In the genomic region with DNA sequence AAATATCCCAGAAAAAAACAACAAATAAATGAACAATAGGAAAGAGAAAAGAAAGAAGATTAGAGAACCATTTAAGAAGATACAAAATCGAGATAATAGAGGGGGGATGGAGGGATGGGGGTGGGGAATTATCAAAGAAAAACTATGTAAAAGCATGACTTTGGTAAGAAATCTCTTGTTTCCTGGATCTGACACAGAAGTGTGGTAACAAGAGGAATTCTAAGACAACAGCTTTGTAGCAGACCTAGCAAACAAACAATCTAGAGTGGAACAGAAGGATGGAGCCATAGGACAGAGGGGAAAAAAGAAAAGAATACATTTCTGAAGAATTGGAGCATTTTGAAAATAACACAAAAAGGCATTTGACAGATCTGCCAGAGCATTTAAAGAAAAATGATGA, we compare ENCODE assay signal across 21 cellular contexts.
"Had no signal": no experiment of that assay in that cellular context is flagged by ENCODE, and none has a peak within 500 bp of the region (broad histone marks: within the 10 kb centered on the region; RNA-seq: fewer than 3 reads in every experiment).

No MANE protein-coding gene starts in this region.

- ATAC-seq: activated naive CD4-positive, alpha-beta T cell treated with anti-CD3 and anti-CD28 coated beads, Interleukin-2, amount 50 U/mL, for 72 hours; activated naive CD8-positive, alpha-beta T cell treated with anti-CD3 and anti-CD28 coated beads, Interleukin-2, amount 50 U/mL, for 24 hours; activated T-cell treated with anti-CD3 and anti-CD28 coated beads, Interleukin-2, amount 50 U/mL, for 4 hours had no signal

- H3K4me3 ChIP-seq: SK-N-MC had no signal

- DNase-seq: activated CD4-positive, alpha-beta memory T cell treated with anti-CD3 and anti-CD28 coated beads for 36 hours; activated CD4-positive, alpha-beta T cell treated with anti-CD3 and anti-CD28 coated beads, Interleukin-2, amount 10 ng/mL, durations not matched to agents 7 days and 5 days; activated CD4-positive, CD25-positive, alpha-beta regulatory T cell; activated CD8-positive, alpha-beta memory T cell treated with anti-CD3 and anti-CD28 coated beads for 24 hours; activated effector memory CD4-positive, alpha-beta T cell treated with anti-CD3 and anti-CD28 coated beads, Interleukin-2, amount 50 U/mL, for 16 hours; activated naive CD4-positive, alpha-beta T cell treated with Interleukin-2 at 50 U/mL for 16 hours; activated naive CD8-positive, alpha-beta T cell treated with anti-CD3 and anti-CD28 coated beads, Interleukin-2, amount 50 U/mL, for 24 hours; activated T-cell treated with anti-CD3 and anti-CD28 coated beads, Interleukin-2, amount 50 U/mL, for 4 hours; amygdala; NCI-H1048; NCI-H146; NCI-H187 treated with DMSO at 0.1 percent for 48 hours; NCI-H2171 treated with DMSO at 0.1 percent for 48 hours; NCI-H526; NCI-H774; T-helper 1 cell had no signal

- H3K4me1 Mint-ChIP-seq: brain; central memory CD8-positive, alpha-beta T cell had no signal

- H3K27ac Mint-ChIP-seq: activated CD4-positive, alpha-beta memory T cell treated with anti-CD3 and anti-CD28 coated beads for 36 hours; activated CD4-positive, alpha-beta T cell treated with anti-CD3 and anti-CD28 coated beads, Interleukin-2, amount 10 ng/mL, durations not matched to agents 7 days and 5 days; activated naive CD4-positive, alpha-beta T cell treated with anti-CD3 and anti-CD28 coated beads, Interleukin-2, amount 50 U/mL, for 72 hours; activated naive CD8-positive, alpha-beta T cell treated with anti-CD3 and anti-CD28 coated beads, Interleukin-2, amount 50 U/mL, for 24 hours; brain had no signal

- H3K27ac ChIP-seq: SK-N-MC, VCaP had no signal

- H3K4me3 Mint-ChIP-seq: activated CD4-positive, alpha-beta memory T cell treated with anti-CD3 and anti-CD28 coated beads for 36 hours; activated CD4-positive, alpha-beta T cell treated with anti-CD3 and anti-CD28 coated beads, Interleukin-2, amount 10 ng/mL, durations not matched to agents 7 days and 5 days; activated naive CD8-positive, alpha-beta T cell treated with anti-CD3 and anti-CD28 coated beads, Interleukin-2, amount 50 U/mL, for 24 hours; activated T-cell treated with anti-CD3 and anti-CD28 coated beads, Interleukin-2, amount 50 U/mL, for 4 hours; brain; central memory CD8-positive, alpha-beta T cell had no signal
